In the genomic region with DNA sequence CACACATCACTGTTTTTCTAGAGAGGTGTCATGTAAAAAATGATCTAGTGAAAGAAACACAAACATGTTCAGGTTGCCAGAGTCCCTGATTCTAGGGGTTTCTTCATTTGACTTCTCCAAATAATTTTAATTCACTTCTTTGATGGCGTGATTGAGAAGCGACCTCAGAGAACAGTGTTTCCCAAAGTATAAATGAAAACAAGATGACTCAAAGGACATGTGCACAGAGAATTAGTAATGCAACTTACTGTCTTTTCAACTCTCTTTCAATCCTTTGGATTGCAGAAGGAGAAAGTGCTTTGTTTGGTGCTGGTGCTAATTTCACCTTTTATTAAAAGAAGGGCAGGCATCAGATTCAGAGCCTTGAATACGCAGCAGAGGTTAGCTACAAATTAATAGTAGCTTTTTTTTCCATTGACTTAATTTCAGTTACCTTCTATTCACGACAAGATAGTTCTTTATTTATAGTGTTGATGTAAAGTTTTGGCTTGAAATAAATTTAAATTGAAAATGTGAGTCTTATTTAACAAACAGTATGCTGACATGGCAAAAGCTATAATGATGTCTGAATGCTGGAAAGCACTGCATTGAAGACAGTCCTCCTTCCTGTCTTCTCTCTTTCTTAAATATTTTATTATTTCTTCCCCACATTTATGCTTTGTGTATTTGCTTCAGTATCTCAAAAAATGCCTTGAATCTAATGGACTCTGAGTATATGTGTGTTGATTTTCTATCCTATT, we compare ENCODE assay signal across 13 cellular contexts.
"Had no signal": no experiment of that assay in that cellular context is flagged by ENCODE, and none has a peak within 500 bp of the region (broad histone marks: within the 10 kb centered on the region; RNA-seq: fewer than 3 reads in every experiment).

No MANE protein-coding gene starts in this region.

- H3K36me3 ChIP-seq: lower lobe of right lung, right atrium auricular region had no signal

- FAIRE-seq: bronchial epithelial cell, colon had no signal

- H3K27me3 ChIP-seq: right atrium auricular region had no signal

- DNase-seq: amniotic stem cell; left cardiac atrium; lower lobe of right lung; naive thymus-derived CD4-positive, alpha-beta T cell; stimulated activated naive B cell treated with anti-CD40 and anti-IgM and Interleukin-4, amounts not matched to agents 10 μg/mL and 1 μg/mL and 100 μg/mL, for 72 hours; SW 1271 had no signal

- H3K4me3 ChIP-seq: lower lobe of right lung, right atrium auricular region had no signal

- H3K27me3 Mint-ChIP-seq: activated naive CD4-positive, alpha-beta T cell treated with anti-CD3 and anti-CD28 coated beads, Interleukin-2, amount 50 U/mL, for 24 hours; naive thymus-derived CD4-positive, alpha-beta T cell; stimulated activated naive B cell treated with anti-CD40 and anti-IgM and Interleukin-4, amounts not matched to agents 10 μg/mL and 1 μg/mL and 100 μg/mL, for 72 hours; type B pancreatic cell had no signal

- H3K4me1 Mint-ChIP-seq: stimulated activated naive B cell treated with anti-CD40 and anti-IgM and Interleukin-4, amounts not matched to agents 10 μg/mL and 1 μg/mL and 100 μg/mL, for 72 hours had no signal

- H3K4me1 ChIP-seq: lower lobe of right lung had no signal

- H3K9me3 ChIP-seq: lower lobe of right lung, right atrium auricular region had no signal

- ATAC-seq: activated CD4-positive, CD25-positive, alpha-beta regulatory T cell treated with anti-CD3 and anti-CD28 coated beads, Interleukin-2, amount 50 U/mL, for 24 hours; left cardiac atrium; lower lobe of right lung; naive thymus-derived CD4-positive, alpha-beta T cell; stimulated activated naive B cell treated with anti-CD40 and anti-IgM and Interleukin-4, amounts not matched to agents 10 μg/mL and 1 μg/mL and 100 μg/mL, for 72 hours had no signal

- H3K27ac Mint-ChIP-seq: activated naive CD4-positive, alpha-beta T cell treated with anti-CD3 and anti-CD28 coated beads, Interleukin-2, amount 50 U/mL, for 24 hours; naive thymus-derived CD4-positive, alpha-beta T cell; stimulated activated naive B cell treated with anti-CD40 and anti-IgM and Interleukin-4, amounts not matched to agents 10 μg/mL and 1 μg/mL and 100 μg/mL, for 72 hours; T-helper 2 cell treated with Interferon-gamma antibody and Interleukin-4, amounts not matched to agents 5 μg/mL and 100 μg/mL, for 36 hours; type B pancreatic cell had no signal

- H3K9me3 Mint-ChIP-seq: activated naive CD4-positive, alpha-beta T cell treated with anti-CD3 and anti-CD28 coated beads, Interleukin-2, amount 50 U/mL, for 24 hours; naive thymus-derived CD4-positive, alpha-beta T cell; stimulated activated naive B cell treated with anti-CD40 and anti-IgM and Interleukin-4, amounts not matched to agents 10 μg/mL and 1 μg/mL and 100 μg/mL, for 72 hours; T-helper 2 cell treated with Interferon-gamma antibody and Interleukin-4, amounts not matched to agents 5 μg/mL and 100 μg/mL, for 36 hours had no signal

- H3K4me3 Mint-ChIP-seq: activated naive CD4-positive, alpha-beta T cell treated with anti-CD3 and anti-CD28 coated beads, Interleukin-2, amount 50 U/mL, for 24 hours; naive thymus-derived CD4-positive, alpha-beta T cell; stimulated activated naive B cell treated with anti-CD40 and anti-IgM and Interleukin-4, amounts not matched to agents 10 μg/mL and 1 μg/mL and 100 μg/mL, for 72 hours; T-helper 2 cell treated with Interferon-gamma antibody and Interleukin-4, amounts not matched to agents 5 μg/mL and 100 μg/mL, for 36 hours; type B pancreatic cell had no signal

- H3K27ac ChIP-seq: lower lobe of right lung, right atrium auricular region had no signal
